In the genomic region with DNA sequence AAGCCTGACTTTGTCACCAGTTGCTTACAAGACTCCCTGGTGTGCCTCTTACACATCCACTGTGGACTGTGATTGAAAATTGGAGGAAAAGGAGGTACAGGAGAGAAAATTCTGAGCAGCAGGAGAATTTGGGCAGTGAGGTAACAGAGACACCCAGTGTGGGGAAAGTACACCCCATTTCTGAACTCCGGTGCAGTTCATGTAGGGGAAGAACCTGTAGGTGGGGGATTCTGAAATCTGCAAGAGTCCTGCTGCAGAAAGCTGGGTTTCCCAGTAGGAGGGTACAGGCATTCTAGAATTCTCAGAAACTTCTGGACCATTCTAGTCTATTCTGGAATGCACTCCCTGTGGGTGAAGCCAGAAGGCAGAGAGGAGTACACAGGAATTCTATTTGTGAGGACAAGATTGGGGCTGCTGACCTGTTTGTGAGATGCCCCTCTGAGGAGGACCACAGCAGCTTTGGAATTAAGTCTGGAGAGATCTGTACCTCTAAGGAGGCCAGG, we compare ENCODE assay signal across 30 cellular contexts. TPM values are rescaled to one million over a fixed set of nuclear protein-coding genes. Genes with fewer than 3 reads are reported as not detected.
DNase-seq lines count a peak whose midpoint lies in the region; ATAC-seq, FAIRE-seq and TF ChIP-seq lines count a peak whose summit lies in the region.
"Had no signal": no experiment of that assay in that cellular context is flagged by ENCODE, and none has a peak within 500 bp of the region (broad histone marks: within the 10 kb centered on the region; RNA-seq: fewer than 3 reads in every experiment).

No MANE protein-coding gene starts in this region.

- ATAC-seq in HG02884 (IDR thresholded peaks at IDR 0.05; ENCODE audit: unreplicated experiment) (peak; percentile 48), HG02981 (IDR thresholded peaks at IDR 0.05; ENCODE audit: unreplicated experiment) (no peak)
- ATAC-seq in stimulated activated effector memory CD8-positive, alpha-beta T cell treated with anti-CD3 and anti-CD28 coated beads, Interleukin-12 subunit alpha, Interleukin-12 subunit beta, amount 100 ng/mL, for 72 hours, result peak; percentile 44
- ATAC-seq: CD8-positive, alpha-beta T cell; HCT116 had no signal

- H3K4me3 ChIP-seq in astrocyte (ENCODE audit: insufficient read depth, low read depth, low read length) (no peak overlapping the region), HAP-1 (no peak overlapping the region)
- H3K4me3 ChIP-seq: MG63, PC-9 had no signal

- H3K9me3 Mint-ChIP-seq in astrocyte (ENCODE audit: unreplicated experiment), result no peaks in the 10 kb centered on the region
- no peaks in the 10 kb centered on the region for H3K9me3 Mint-ChIP-seq in stimulated activated effector memory CD8-positive, alpha-beta T cell treated with anti-CD3 and anti-CD28 coated beads, Interleukin-12 subunit alpha, Interleukin-12 subunit beta, amount 100 ng/mL, for 72 hours
- H3K9me3 Mint-ChIP-seq: CD8-positive, alpha-beta T cell had no signal

- no peak for FAIRE-seq in astrocyte (lab: Jason Lieb, UNC)
- FAIRE-seq: G401.6, GM12892, GM18507, H1, HTR-8/SVneo had no signal

- H3K27ac Mint-ChIP-seq in astrocyte (ENCODE audit: unreplicated experiment), result peak overlapping the region; percentile 69
- peak overlapping the region; percentile 21 for H3K27ac Mint-ChIP-seq in stimulated activated effector memory CD8-positive, alpha-beta T cell treated with anti-CD3 and anti-CD28 coated beads, Interleukin-12 subunit alpha, Interleukin-12 subunit beta, amount 100 ng/mL, for 72 hours
- H3K27ac Mint-ChIP-seq: CD8-positive, alpha-beta T cell had no signal

- no peak overlapping the region for H3K9ac ChIP-seq in astrocyte (ENCODE audit: low read length)

- no peak overlapping the region for H3K4me2 ChIP-seq in astrocyte (ENCODE audit: low read length)
- H3K4me2 ChIP-seq: PC-9 had no signal

- H3K4me3 Mint-ChIP-seq in astrocyte (ENCODE audit: unreplicated experiment), result no peak overlapping the region
- H3K4me3 Mint-ChIP-seq in stimulated activated effector memory CD8-positive, alpha-beta T cell treated with anti-CD3 and anti-CD28 coated beads, Interleukin-12 subunit alpha, Interleukin-12 subunit beta, amount 100 ng/mL, for 72 hours, result no peak overlapping the region
- H3K4me3 Mint-ChIP-seq: CD8-positive, alpha-beta T cell had no signal

- no peaks in the 10 kb centered on the region for H4K20me1 ChIP-seq in astrocyte (ENCODE audit: insufficient read depth, low read length)

- in situ Hi-C loops in GM13977 (cut with MboI; ENCODE audit: low pct_unique_long_range_greater_than_20kb, low sequenced_read_pairs, unreplicated experiment), result no loop called here
- in situ Hi-C loops in HAP-1 (cut with MboI; ENCODE audit: low sequenced_read_pairs), result no loop called here

- H3K4me1 ChIP-seq in astrocyte (ENCODE audit: insufficient read depth, low read length) (peaks cover 37% of the 10 kb centered on the region), HAP-1 (0 out of 2 replicates have a peak, but pooled peaks cover 3% of the 10 kb centered on the region)
- H3K4me1 ChIP-seq: Caco-2 had no signal

- H3K27me3 ChIP-seq in astrocyte (ENCODE audit: insufficient read depth, low read length) (no peaks in the 10 kb centered on the region), HAP-1 (ENCODE audit: low read depth) (no peaks in the 10 kb centered on the region)
- H3K27me3 ChIP-seq: MG63 had no signal

- H3K27me3 Mint-ChIP-seq in astrocyte (ENCODE audit: low read depth, unreplicated experiment), result peaks cover 15% of the 10 kb centered on the region

- H3K79me2 ChIP-seq in astrocyte (ENCODE audit: insufficient read depth, low read length), result no peaks in the 10 kb centered on the region

- H3K27ac ChIP-seq in astrocyte (ENCODE audit: low read depth, low read length), result no peak overlapping the region
- H3K27ac ChIP-seq: PC-9, RWPE1 had no signal

- no peaks in the 10 kb centered on the region for H3K36me3 Mint-ChIP-seq in astrocyte (ENCODE audit: low read depth, unreplicated experiment)
- H3K36me3 Mint-ChIP-seq in stimulated activated effector memory CD8-positive, alpha-beta T cell treated with anti-CD3 and anti-CD28 coated beads, Interleukin-12 subunit alpha, Interleukin-12 subunit beta, amount 100 ng/mL, for 72 hours, result no peaks in the 10 kb centered on the region
- H3K36me3 Mint-ChIP-seq: CD8-positive, alpha-beta T cell had no signal

- no peaks in the 10 kb centered on the region for H3K36me3 ChIP-seq in astrocyte (ENCODE audit: insufficient read depth, low read length)
- H3K36me3 ChIP-seq in HAP-1 (replicated peaks), result no peaks in the 10 kb centered on the region
- H3K36me3 ChIP-seq: MG63 had no signal

- peak; percentile 3 for TF ChIP-seq CTCF in GM13977 (IDR thresholded peaks at IDR 0.05; ENCODE audit: extremely low read depth, insufficient read depth, missing control alignments)
- TF ChIP-seq CTCF in astrocyte (IDR thresholded peaks at IDR 0.05; ENCODE audit: insufficient read depth, low read depth, low read length), result no peak

- H3K4me1 Mint-ChIP-seq in astrocyte (ENCODE audit: low read depth, unreplicated experiment), result peaks cover 37% of the 10 kb centered on the region
- H3K4me1 Mint-ChIP-seq in stimulated activated effector memory CD8-positive, alpha-beta T cell treated with anti-CD3 and anti-CD28 coated beads, Interleukin-12 subunit alpha, Interleukin-12 subunit beta, amount 100 ng/mL, for 72 hours, result peaks cover 13% of the 10 kb centered on the region

- no peak overlapping the region for H2AFZ ChIP-seq in astrocyte (ENCODE audit: low read depth, low read length)
- H2AFZ ChIP-seq: PC-9 had no signal

- no peaks in the 10 kb centered on the region for H3K9me3 ChIP-seq in astrocyte (ENCODE audit: insufficient read depth, low read depth, low read length)
- H3K9me3 ChIP-seq in HAP-1, result no peaks in the 10 kb centered on the region
- H3K9me3 ChIP-seq: Caco-2, MG63 had no signal

- DNase-seq in GM13977 (ENCODE audit: low spot score), result peak; percentile 50
- DNase-seq in astrocyte (ENCODE audit: low read depth), result no peak
- no peak for DNase-seq in stimulated activated effector memory CD8-positive, alpha-beta T cell treated with anti-CD3 and anti-CD28 coated beads, Interleukin-12 subunit alpha, Interleukin-12 subunit beta, amount 100 ng/mL, for 72 hours (ENCODE audit: low spot score in 2 of 2)
- no peak for DNase-seq in HAP-1 (ENCODE audit: low spot score in 2 of 2)
- DNase-seq in activated naive CD4-positive, alpha-beta T cell treated with Interleukin-2 at 50 U/mL for 16 hours, result no peak
- no peak for DNase-seq in NCI-H1694 treated with DMSO at 0.1 percent for 48 hours (lab: John Stamatoyannopoulos, UW)
- DNase-seq: C1 segment of cervical spinal cord; Caco-2; KBM-7; MG63; NCI-H1105 treated with DMSO at 0.1 percent for 48 hours; NCI-H2029 treated with DMSO at 0.1 percent for 48 hours; NCI-H446 treated with DMSO at 0.1 percent for 48 hours; NCI-H526; NCI-H82; NK-92 treated with Interleukin-12 subunit alpha and Interleukin-12 subunit beta, amount 100 ng/mL, for 24 hours; PC-9; SHP77 had no signal

RNA-seq across cellular contexts. Expression of a gene that starts 54.1 kb away (rescaled TPM):
- 2.9 and 4.5 TPM in 2 replicates for total RNA-seq in astrocyte
- total RNA-seq: A673, H1, PC-9, SK-MEL-5 had no signal
